In genomic region chr1:2783069-2783434, GRCh38 we compare ENCODE assay signal across 20 cellular contexts.
"Had no signal": no experiment of that assay in that cellular context is flagged by ENCODE, and none has a peak within 500 bp of the region (broad histone marks: within the 10 kb centered on the region; RNA-seq: fewer than 3 reads in every experiment).

No MANE protein-coding gene starts in this region.

- H3K4me1 ChIP-seq: foreskin keratinocyte, lower lobe of right lung, neural progenitor cell, uterus had no signal

- H3K9me3 ChIP-seq: ovary, uterus had no signal

- H3K4me3 Mint-ChIP-seq: activated T-helper 17 cell treated with anti-CD3 and anti-CD28 coated beads, Interleukin-2, amount 50 U/mL, for 72 hours; brain; naive B cell; neural progenitor cell; stimulated activated effector memory CD8-positive, alpha-beta T cell treated with anti-CD3 and anti-CD28 coated beads, Interleukin-12 subunit alpha, Interleukin-12 subunit beta, amount 100 ng/mL, for 72 hours; stimulated activated naive CD8-positive, alpha-beta T cell treated with anti-CD3 and anti-CD28 coated beads, Interleukin-15, amount 100 ng/mL, for 72 hours; WTC11 had no signal

- H3K27me3 ChIP-seq: foreskin keratinocyte, neural progenitor cell, ovary, uterus had no signal

- DNase-seq: activated naive CD4-positive, alpha-beta T cell treated with Interleukin-2 at 50 U/mL for 16 hours; caudate nucleus; dermis blood vessel endothelial cell; effector CD8-positive, alpha-beta T cell; foreskin keratinocyte; lower lobe of right lung; mesendoderm; naive B cell; ovary; stimulated activated CD4-positive, alpha-beta T cell treated with anti-CD3 and anti-CD28 coated beads, Interleukin-2, amount 100 ng/mL, for 24 hours; stimulated activated naive CD8-positive, alpha-beta T cell treated with anti-CD3 and anti-CD28 coated beads, Interleukin-15, amount 100 ng/mL, for 72 hours; T1000; tibial artery; uterus had no signal

- H3K4me3 ChIP-seq: lower lobe of right lung, neural progenitor cell, ovary, skin epidermis, tibial artery, uterus had no signal

- H3K27ac Mint-ChIP-seq: activated T-helper 17 cell treated with anti-CD3 and anti-CD28 coated beads, Interleukin-2, amount 50 U/mL, for 72 hours; brain; naive B cell; neural progenitor cell; stimulated activated effector memory CD8-positive, alpha-beta T cell treated with anti-CD3 and anti-CD28 coated beads, Interleukin-12 subunit alpha, Interleukin-12 subunit beta, amount 100 ng/mL, for 72 hours; stimulated activated naive CD8-positive, alpha-beta T cell treated with anti-CD3 and anti-CD28 coated beads, Interleukin-15, amount 100 ng/mL, for 72 hours; WTC11 had no signal

- H3K9ac ChIP-seq: neural progenitor cell had no signal

- H3K36me3 ChIP-seq: lower lobe of right lung, neural progenitor cell, ovary, tibial artery, uterus had no signal

- H3K4me2 ChIP-seq: neural progenitor cell had no signal

- ATAC-seq: activated T-helper 17 cell treated with anti-CD3 and anti-CD28 coated beads, Interleukin-2, amount 50 U/mL, for 72 hours; foreskin keratinocyte; lower lobe of right lung; stimulated activated effector memory CD8-positive, alpha-beta T cell treated with anti-CD3 and anti-CD28 coated beads, Interleukin-12 subunit alpha, Interleukin-12 subunit beta, amount 100 ng/mL, for 72 hours; stimulated activated naive CD8-positive, alpha-beta T cell treated with anti-CD3 and anti-CD28 coated beads, Interleukin-15, amount 100 ng/mL, for 72 hours; WTC11 had no signal

- H3K4me1 Mint-ChIP-seq: activated T-helper 17 cell treated with anti-CD3 and anti-CD28 coated beads, Interleukin-2, amount 50 U/mL, for 72 hours; stimulated activated effector memory CD8-positive, alpha-beta T cell treated with anti-CD3 and anti-CD28 coated beads, Interleukin-12 subunit alpha, Interleukin-12 subunit beta, amount 100 ng/mL, for 72 hours had no signal

- H3K27ac ChIP-seq: foreskin keratinocyte, lower lobe of right lung, neural progenitor cell, ovary, skin epidermis, tibial artery, uterus had no signal

- H3K36me3 Mint-ChIP-seq: brain; neural progenitor cell; stimulated activated effector memory CD8-positive, alpha-beta T cell treated with anti-CD3 and anti-CD28 coated beads, Interleukin-12 subunit alpha, Interleukin-12 subunit beta, amount 100 ng/mL, for 72 hours had no signal

- H2AFZ ChIP-seq: neural progenitor cell had no signal
